Comparison of ENCODE assay signal across 16 cellular contexts in genomic region chr10:132882069-132882468, GRCh38.
DNase-seq lines count a peak whose midpoint lies in the region; ATAC-seq, FAIRE-seq and TF ChIP-seq lines count a peak whose summit lies in the region.
"Had no signal": no experiment of that assay in that cellular context is flagged by ENCODE, and none has a peak within 500 bp of the region (broad histone marks: within the 10 kb centered on the region; RNA-seq: fewer than 3 reads in every experiment).

No MANE protein-coding gene starts in this region.

- intact Hi-C loops in natural killer cell (cut with micrococcal nuclease) = no loop called here
- intact Hi-C loops in upper lobe of right lung (cut with DNase I) = no loop called here

- H3K27me3 Mint-ChIP-seq in natural killer cell treated with Interleukin-12 subunit alpha and Interleukin-12 subunit beta and Interleukin-15 and Interleukin-18, amount 100 ng/mL, for 72 hours = peaks cover 0 to 10% of the 10 kb centered on the region in 2 donors
- peaks cover 0 to 11% of the 10 kb centered on the region in 2 donors for H3K27me3 Mint-ChIP-seq in natural killer cell (ENCODE audit: low read depth in 2 of 2)
- peaks cover 15% of the 10 kb centered on the region for H3K27me3 Mint-ChIP-seq in neural progenitor cell (ENCODE audit: insufficient read depth, low read depth)
- H3K27me3 Mint-ChIP-seq in T-cell = peaks cover 7 to 11% of the 10 kb centered on the region in 2 donors
- no peaks in the 10 kb centered on the region for H3K27me3 Mint-ChIP-seq in endothelial cell (ENCODE audit: unreplicated experiment)

- in situ Hi-C loops in GM23248 (cut with MboI) = no loop called here

- no peak overlapping the region for H2BK5ac ChIP-seq in H1 (ENCODE audit: low read depth, low read length)

- H3K56ac ChIP-seq in H1 (replicated peaks; ENCODE audit: insufficient read length, low read depth, low read length) = no peak overlapping the region

- peak; percentile 15 for DNase-seq in natural killer cell treated with Interleukin-12 subunit alpha and Interleukin-12 subunit beta and Interleukin-15 and Interleukin-18, amount 100 ng/mL, for 72 hours (ENCODE audit: low spot score)
- DNase-seq in natural killer cell (no peak), H1 (ENCODE audit: low read depth in 1 of 2, low spot score in 2 of 2) (no peak), neural progenitor cell (ENCODE audit: low spot score) (no peak), upper lobe of right lung (peak; percentile 20), T-cell (no peak), GM23248 (no peak), endothelial cell (ENCODE audit: low spot score) (no peak)
- DNase-seq: CD8-positive, alpha-beta memory T cell; DND-41; GDM1; H7 had no signal

- no peak for TF ChIP-seq RAD21 in H1 (IDR thresholded peaks at IDR 0.05 in 1 of 2, conservative IDR thresholded peaks at IDR 0.05 in 1 of 2; ENCODE audit: low read depth in 2 of 2, low read length in 2 of 2)

- H3K79me2 ChIP-seq in H1 (ENCODE audit: control insufficient read depth in 1 of 2, insufficient read depth in 2 of 2, low read length in 2 of 2) = no peaks in the 10 kb centered on the region
- no peaks in the 10 kb centered on the region for H3K79me2 ChIP-seq in neural progenitor cell (ENCODE audit: low read depth)
- no peaks in the 10 kb centered on the region for H3K79me2 ChIP-seq in GM23248 (ENCODE audit: insufficient read depth)

- H2AK5ac ChIP-seq in H1 (ENCODE audit: low read depth, low read length) = peak overlapping the region; percentile 13; the same call in 1 of the 2 replicates

- H3K36me3 Mint-ChIP-seq in natural killer cell treated with Interleukin-12 subunit alpha and Interleukin-12 subunit beta and Interleukin-15 and Interleukin-18, amount 100 ng/mL, for 72 hours = no peaks in the 10 kb centered on the region
- no peaks in the 10 kb centered on the region for H3K36me3 Mint-ChIP-seq in natural killer cell
- no peaks in the 10 kb centered on the region for H3K36me3 Mint-ChIP-seq in neural progenitor cell
- no peaks in the 10 kb centered on the region for H3K36me3 Mint-ChIP-seq in T-cell
- no peaks in the 10 kb centered on the region for H3K36me3 Mint-ChIP-seq in endothelial cell (ENCODE audit: low read depth, unreplicated experiment)
- H3K36me3 Mint-ChIP-seq: CD14-positive monocyte; CD8-positive, alpha-beta memory T cell had no signal

- POLR2A ChIA-PET in H1 (lab: Charles Lee; ENCODE audit: partially characterized antibody) (no interaction called here), T-cell (lab: Charles Lee) (no interaction called here)

- peak overlapping the region; percentile 55 for H4K91ac ChIP-seq in H1 (replicated peaks; ENCODE audit: insufficient read length, low read length)

- FAIRE-seq in H1 (lab: Jason Lieb, UNC) = no peak
- FAIRE-seq: GM12892 had no signal

- H3K27ac ChIP-seq in H1 (ENCODE audit: low read depth, low read length) = no peak overlapping the region
- no peak overlapping the region for H3K27ac ChIP-seq in neural progenitor cell
- no peak overlapping the region for H3K27ac ChIP-seq in upper lobe of right lung
- no peak overlapping the region for H3K27ac ChIP-seq in GM23248

- H4K20me1 ChIP-seq in H1 (replicated peaks in 1 of 2; ENCODE audit: control insufficient read depth in 1 of 2, insufficient read depth in 2 of 2, low read length in 2 of 2) (no peaks in the 10 kb centered on the region), neural progenitor cell (ENCODE audit: low read depth) (no peaks in the 10 kb centered on the region), GM23248 (ENCODE audit: insufficient read depth) (no peaks in the 10 kb centered on the region)

- H4K8ac ChIP-seq in H1 (ENCODE audit: extremely low read depth, insufficient read depth, low read length) = no peak overlapping the region

- H2BK12ac ChIP-seq in H1 (ENCODE audit: low read depth, low read length) = peak overlapping the region; percentile 85; the same call in 1 of the 2 replicates

- H2BK120ac ChIP-seq in H1 (replicated peaks; ENCODE audit: low read depth, low read length) = no peak overlapping the region

- H3K27me3 ChIP-seq in H1 (replicated peaks in 1 of 4; ENCODE audit: control insufficient read depth in 3 of 4, extremely low read depth in 1 of 4, insufficient read depth in 3 of 4, low read length in 3 of 4) (peaks cover 0 to 2% (median 0%) of the 10 kb centered on the region in 4 experiments; a peak in 1 of 7 replicates), neural progenitor cell (no peaks in the 10 kb centered on the region), upper lobe of right lung (peaks cover 29% of the 10 kb centered on the region), GM23248 (replicated peaks; ENCODE audit: insufficient read depth) (peaks cover 20% of the 10 kb centered on the region; the same call in 1 of the 2 replicates)

- no peak overlapping the region for H3K18ac ChIP-seq in H1 (ENCODE audit: extremely low read depth, low read length)

- WGBS in H1 (ENCODE audit: extremely low coverage in 1 of 2, insufficient coverage in 1 of 2, insufficient read length in 1 of 2, insufficient replicate concordance in 2 of 2, low coverage in 1 of 2, low lambda C conversion rate in 2 of 2, missing lambda C conversion rate in 1 of 2), 2 experiments = 80% methylated on average over 4 of the region's 4 CpGs; no CpG with 5 or more reads in 1 of the 2 experiments
- WGBS in GM23248 (ENCODE audit: low coverage in 1 of 2, low lambda C conversion rate in 2 of 2, missing lambda C conversion rate in 2 of 2), 2 experiments = 72 to 90% methylated on average over 2 to 4 of the region's 4 CpGs

- H3K9me2 ChIP-seq in GM23248 (ENCODE audit: insufficient read depth) = no peaks in the 10 kb centered on the region

- H3K4me1 Mint-ChIP-seq in natural killer cell treated with Interleukin-12 subunit alpha and Interleukin-12 subunit beta and Interleukin-15 and Interleukin-18, amount 100 ng/mL, for 72 hours (ENCODE audit: low read depth in 2 of 2) = peaks cover 0 to 6% of the 10 kb centered on the region in 2 donors
- H3K4me1 Mint-ChIP-seq in natural killer cell (peaks cover 0 to 8% of the 10 kb centered on the region in 2 donors), neural progenitor cell (peaks cover 5% of the 10 kb centered on the region), T-cell (peaks cover 0 to 1% (median 0%) of the 10 kb centered on the region in 3 donors), endothelial cell (ENCODE audit: unreplicated experiment) (peaks cover 3% of the 10 kb centered on the region)

- no peak overlapping the region for H3K14ac ChIP-seq in H1 (ENCODE audit: insufficient read length)

- TF ChIP-seq CTCF in natural killer cell (IDR thresholded peaks at IDR 0.05) = no peak
- TF ChIP-seq CTCF in H1 (IDR thresholded peaks at IDR 0.05; ENCODE audit: control extremely low read depth in 1 of 3, insufficient read depth in 1 of 3, low read depth in 1 of 3, low read length in 3 of 3) = no peak
- TF ChIP-seq CTCF in neural progenitor cell (IDR thresholded peaks at IDR 0.05) = no peak
- no peak for TF ChIP-seq CTCF in upper lobe of right lung (IDR thresholded peaks at IDR 0.05)
- no peak for TF ChIP-seq CTCF in endothelial cell (IDR thresholded peaks at IDR 0.05; ENCODE audit: unreplicated experiment)

- H3K9me3 Mint-ChIP-seq in natural killer cell treated with Interleukin-12 subunit alpha and Interleukin-12 subunit beta and Interleukin-15 and Interleukin-18, amount 100 ng/mL, for 72 hours = no peaks in the 10 kb centered on the region
- H3K9me3 Mint-ChIP-seq in natural killer cell (peaks cover 0 to 2% of the 10 kb centered on the region in 2 donors), neural progenitor cell (no peaks in the 10 kb centered on the region), T-cell (no peaks in the 10 kb centered on the region), endothelial cell (ENCODE audit: unreplicated experiment) (no peaks in the 10 kb centered on the region)
- H3K9me3 Mint-ChIP-seq: CD14-positive monocyte; CD8-positive, alpha-beta memory T cell; IgD-negative memory B cell had no signal

- H3K79me1 ChIP-seq in H1 (ENCODE audit: low read depth, low read length) = no peaks in the 10 kb centered on the region

- H3K9ac ChIP-seq in H1 (replicated peaks in 1 of 4; ENCODE audit: extremely low read depth in 1 of 4, low read depth in 3 of 4, low read length in 3 of 4) (no peak overlapping the region), neural progenitor cell (no peak overlapping the region), GM23248 (no peak overlapping the region)

- CTCF ChIA-PET in H1 (lab: Charles Lee; ENCODE audit: partially characterized antibody) (interaction anchor here (1.0 to 1.6 kb wide), 4 partner anchors 11 to 140 kb away, joined by 3 to 15 read pairs (median 4); no protein-coding TSS in a partner anchor), T-cell (lab: Charles Lee) (no interaction called here)

- no peak overlapping the region for H2BK20ac ChIP-seq in H1 (ENCODE audit: low read length)

- ATAC-seq in natural killer cell treated with Interleukin-12 subunit alpha and Interleukin-12 subunit beta and Interleukin-15 and Interleukin-18, amount 100 ng/mL, for 72 hours = no peak
- ATAC-seq in natural killer cell (no peak), upper lobe of right lung (no peak), T-cell (replicated peaks in 1 of 4) (no peak)

- H2AFZ ChIP-seq in H1 (ENCODE audit: low read length) (no peak overlapping the region), neural progenitor cell (replicated peaks) (no peak overlapping the region), GM23248 (no peak overlapping the region)

- peak overlapping the region; percentile 72; the same call in 1 of the 2 replicates for H2BK15ac ChIP-seq in H1 (ENCODE audit: low read length)

- H4K5ac ChIP-seq in H1 (ENCODE audit: insufficient read length, low read depth, low read length) = no peak overlapping the region

- H3K9me3 ChIP-seq in H1 (ENCODE audit: insufficient read depth in 2 of 2, low read depth in 1 of 2, low read length in 1 of 2) = no peaks in the 10 kb centered on the region
- H3K9me3 ChIP-seq in neural progenitor cell (ENCODE audit: low read depth) = no peaks in the 10 kb centered on the region
- H3K9me3 ChIP-seq in upper lobe of right lung = no peaks in the 10 kb centered on the region
- no peaks in the 10 kb centered on the region for H3K9me3 ChIP-seq in GM23248 (ENCODE audit: low read depth)
- H3K9me3 ChIP-seq: Caco-2 had no signal

- H3K4me3 Mint-ChIP-seq in natural killer cell treated with Interleukin-12 subunit alpha and Interleukin-12 subunit beta and Interleukin-15 and Interleukin-18, amount 100 ng/mL, for 72 hours = no peak overlapping the region
- H3K4me3 Mint-ChIP-seq in natural killer cell = no peak overlapping the region
- H3K4me3 Mint-ChIP-seq in neural progenitor cell = no peak overlapping the region
- H3K4me3 Mint-ChIP-seq in T-cell = no peak overlapping the region
- no peak overlapping the region for H3K4me3 Mint-ChIP-seq in endothelial cell (ENCODE audit: unreplicated experiment)
- H3K4me3 Mint-ChIP-seq: CD8-positive, alpha-beta memory T cell; IgD-negative memory B cell had no signal

- TF ChIP-seq EP300 in H1 (IDR thresholded peaks at IDR 0.05; ENCODE audit: borderline replicate concordance in 1 of 2, low read depth in 2 of 2, low read length in 2 of 2) = no peak

- H3K4me1 ChIP-seq in H1 (replicated peaks in 1 of 4; ENCODE audit: control insufficient read depth in 3 of 4, insufficient read depth in 4 of 4, low read length in 3 of 4) (peaks cover 0 to 19% (median 8%) of the 10 kb centered on the region in 4 experiments; a peak in 6 of 7 replicates), neural progenitor cell (no peaks in the 10 kb centered on the region), upper lobe of right lung (no peaks in the 10 kb centered on the region), GM23248 (ENCODE audit: insufficient read depth) (peaks cover 7% of the 10 kb centered on the region)
- H3K4me1 ChIP-seq: Caco-2 had no signal

- H3K27ac Mint-ChIP-seq in natural killer cell treated with Interleukin-12 subunit alpha and Interleukin-12 subunit beta and Interleukin-15 and Interleukin-18, amount 100 ng/mL, for 72 hours = peak overlapping the region in 1 of 2 donors; percentile 5
- peak overlapping the region in 1 of 2 donors; percentile 69 for H3K27ac Mint-ChIP-seq in natural killer cell
- peak overlapping the region; percentile 53 for H3K27ac Mint-ChIP-seq in neural progenitor cell
- no peak overlapping the region for H3K27ac Mint-ChIP-seq in T-cell
- H3K27ac Mint-ChIP-seq in endothelial cell (ENCODE audit: unreplicated experiment) = no peak overlapping the region
- H3K27ac Mint-ChIP-seq: CD8-positive, alpha-beta memory T cell; IgD-negative memory B cell had no signal

- no peak for TF ChIP-seq POLR2A in H1 (IDR thresholded peaks at IDR 0.05; ENCODE audit: control extremely low read depth in 1 of 2, low read depth in 2 of 2, low read length in 2 of 2)

- H3K4me2 ChIP-seq in H1 (ENCODE audit: insufficient read depth in 1 of 2, low read depth in 2 of 2, low read length in 2 of 2) (no peak overlapping the region), neural progenitor cell (no peak overlapping the region), GM23248 (ENCODE audit: unreplicated experiment) (no peak overlapping the region)

- H3K36me3 ChIP-seq in H1 (ENCODE audit: control insufficient read depth in 2 of 4, insufficient read depth in 4 of 4, low read length in 3 of 4) (no peaks in the 10 kb centered on the region), neural progenitor cell (no peaks in the 10 kb centered on the region), upper lobe of right lung (no peaks in the 10 kb centered on the region), GM23248 (ENCODE audit: low read depth) (no peaks in the 10 kb centered on the region)

- no peaks in the 10 kb centered on the region for H3F3A ChIP-seq in neural progenitor cell (ENCODE audit: low read depth)
- H3F3A ChIP-seq in GM23248 (ENCODE audit: insufficient read depth) = no peaks in the 10 kb centered on the region

- peaks cover 6% of the 10 kb centered on the region; the same call in 1 of the 2 replicates for H3K23me2 ChIP-seq in H1 (ENCODE audit: low read depth, low read length)

- no peak overlapping the region for H3K4ac ChIP-seq in H1 (replicated peaks; ENCODE audit: insufficient read length, low read depth, low read length)

- H3K23ac ChIP-seq in H1 (ENCODE audit: insufficient read length) = no peak overlapping the region

- H3K4me3 ChIP-seq in H1 (ENCODE audit: extremely low read depth in 1 of 4, insufficient read depth in 2 of 4, low read depth in 3 of 4, low read length in 4 of 4) = no peak overlapping the region
- no peak overlapping the region for H3K4me3 ChIP-seq in neural progenitor cell
- no peak overlapping the region for H3K4me3 ChIP-seq in upper lobe of right lung
- H3K4me3 ChIP-seq in GM23248 = no peak overlapping the region

Comparison
In these comparisons a context has a peak if more than half of its experiments do, and no peak if none do; other contexts are left out.
1. DNase-seq: peak in natural killer cell treated with Interleukin-12 subunit alpha and Interleukin-12 subunit beta and Interleukin-15 and Interleukin-18, amount 100 ng/mL, for 72 hours (single experiment) and upper lobe of right lung (single experiment); none in natural killer cell (single experiment), H1 (0 of 2), neural progenitor cell (single experiment), T-cell (0 of 34), GM23248 (single experiment) and endothelial cell (single experiment).